Comparison of ENCODE assay signal across 11 cellular contexts in genomic region chr13:77516342-77516789, GRCh38. TPM values are rescaled to one million over a fixed set of nuclear protein-coding genes. Genes with fewer than 3 reads are reported as not detected.
DNase-seq lines count a peak whose midpoint lies in the region; ATAC-seq and TF ChIP-seq lines count a peak whose summit lies in the region.
"Had no signal": no experiment of that assay in that cellular context is flagged by ENCODE, and none has a peak within 500 bp of the region (broad histone marks: within the 10 kb centered on the region; RNA-seq: fewer than 3 reads in every experiment).

No MANE protein-coding gene starts in this region.

- POLR2A ChIA-PET in Panc1 (lab: Charles Lee): no interaction called here

- in situ Hi-C loops in Panc1 (cut with HindIII; ENCODE audit: low pct_unique_long_range_greater_than_20kb, low sequenced_read_pairs): no loop called here

- no TSS peak for BruUV-seq in Panc1 (replicated peaks; lab: Mats Ljungman, UMichigan)

- H3K9me3 ChIP-seq in BE2C (no peaks in the 10 kb centered on the region; the same call in 1 of the 2 replicates), Panc1 (ENCODE audit: control insufficient read depth, insufficient read depth, low read depth, low read length) (no peaks in the 10 kb centered on the region), tibial nerve (no peaks in the 10 kb centered on the region)

- no peaks in the 10 kb centered on the region for H3K36me3 ChIP-seq in BE2C
- H3K36me3 ChIP-seq in Panc1 (ENCODE audit: control insufficient read depth, insufficient read depth, low read length): no peaks in the 10 kb centered on the region
- no peaks in the 10 kb centered on the region for H3K36me3 ChIP-seq in tibial nerve

- TF ChIP-seq POLR2A in tibial nerve (IDR thresholded peaks at IDR 0.05): no peak

- 81 to 91% methylated on average over 4 of the region's 4 CpGs for WGBS in tibial nerve, 2 donors

- no peaks in the 10 kb centered on the region for H3K27me3 ChIP-seq in BE2C
- no peaks in the 10 kb centered on the region for H3K27me3 ChIP-seq in Panc1 (ENCODE audit: control insufficient read depth, insufficient read depth, low read length)
- no peaks in the 10 kb centered on the region for H3K27me3 ChIP-seq in foreskin keratinocyte
- no peaks in the 10 kb centered on the region for H3K27me3 ChIP-seq in tibial nerve

- H3K4me1 ChIP-seq in BE2C (peaks cover 21% of the 10 kb centered on the region), Panc1 (ENCODE audit: control insufficient read depth, insufficient read depth, low read length) (no peaks in the 10 kb centered on the region), foreskin keratinocyte (peaks cover 34% of the 10 kb centered on the region), tibial nerve (no peaks in the 10 kb centered on the region)

- H3K4me3 ChIP-seq in BE2C (ENCODE audit: low read depth, low read length) (no peak overlapping the region), Panc1 (ENCODE audit: low read depth in 2 of 2, low read length in 2 of 2) (no peak overlapping the region), tibial nerve (no peak overlapping the region)

- DNase-seq in BE2C (peak; percentile 41), Panc1 (ENCODE audit: low read depth, low spot score) (peak; percentile 42), foreskin keratinocyte (peak; percentile 54 to 82), tibial nerve (ENCODE audit: low spot score in 2 of 2) (no peak), NCI-H2196 (lab: John Stamatoyannopoulos, UW; ENCODE audit: unreplicated experiment) (no peak)
- DNase-seq: islet precursor cell, NCI-H187 had no signal

- ATAC-seq in GM21390 (IDR thresholded peaks at IDR 0.05; ENCODE audit: unreplicated experiment): peak; percentile 28
- ATAC-seq in Panc1: no peak
- ATAC-seq in foreskin keratinocyte: peak; percentile 94
- no peak for ATAC-seq in HG02588 (IDR thresholded peaks at IDR 0.05; ENCODE audit: unreplicated experiment)
- no peak for ATAC-seq in HG02981 (IDR thresholded peaks at IDR 0.05; ENCODE audit: unreplicated experiment)

- intact Hi-C loops in Panc1 (cut with micrococcal nuclease; ENCODE audit: unreplicated experiment): no loop called here

- H3K27ac ChIP-seq in Panc1 (ENCODE audit: low read length): no peak overlapping the region
- H3K27ac ChIP-seq in foreskin keratinocyte: peak overlapping the region; percentile 39
- no peak overlapping the region for H3K27ac ChIP-seq in tibial nerve

- TF ChIP-seq CTCF in BE2C (IDR thresholded peaks at IDR 0.05; ENCODE audit: low read depth, low read length): no peak
- no peak for TF ChIP-seq CTCF in Panc1 (IDR thresholded peaks at IDR 0.05)
- no peak for TF ChIP-seq CTCF in foreskin keratinocyte (conservative IDR thresholded peaks at IDR 0.05)
- TF ChIP-seq CTCF in tibial nerve (IDR thresholded peaks at IDR 0.05): no peak

- CTCF ChIA-PET in Panc1 (lab: Charles Lee): no interaction called here

- no peak for TF ChIP-seq EP300 in tibial nerve (IDR thresholded peaks at IDR 0.05)

RNA-seq across cellular contexts. Expression of gene SCEL, which starts 19.1 kb away (rescaled TPM):
- polyA plus RNA-seq in BE2C (2012; ENCODE audit: insufficient read depth, insufficient read length, low read depth): not detected
- total RNA-seq in Panc1 (2021; ENCODE audit: unreplicated experiment) (not detected), foreskin keratinocyte (2.4 and 4.0 TPM in 2 replicates), tibial nerve (not detected)
- polyA plus RNA-seq in Panc1 (2012; ENCODE audit: insufficient read length): not detected
- polyA plus RNA-seq in foreskin keratinocyte: 0.79 and 1.7 TPM in 2 replicates
- total RNA-seq: dermis microvascular lymphatic vessel endothelial cell had no signal

Comparison
In these comparisons a context has a peak if more than half of its experiments do, and no peak if none do; other contexts are left out.
1. DNase-seq: peak in BE2C (single experiment), Panc1 (single experiment) and foreskin keratinocyte (2 of 2); none in tibial nerve (0 of 2) and NCI-H2196 (single experiment).
2. ATAC-seq: peak in GM21390 (single experiment) and foreskin keratinocyte (single experiment); none in Panc1 (single experiment), HG02588 (single experiment) and HG02981 (single experiment).